1 cellular context compared by ENCODE assay signal in genomic region chr17:46126840-46127239, GRCh38.
TF ChIP-seq lines count a peak whose summit lies in the region.

No MANE protein-coding gene starts in this region.

TF ChIP-seq in HEK293, 187 proteins besides CTCF, POLR2A, EP300 and RAD21 (continued from another document):
- TF ChIP-seq ZBTB6 (tag by site-specific recombination; IDR thresholded peaks at IDR 0.05) (no peak; the same call in 1 of the 2 replicates), ZSCAN5A (tag by site-specific recombination; IDR thresholded peaks at IDR 0.05) (no peak), GFI1B (tag by site-specific recombination; IDR thresholded peaks at IDR 0.05) (no peak)
